Comparison of ENCODE assay signal across 19 cellular contexts in genomic region chr1:31586376-31587327, GRCh38. TPM values are rescaled to one million over a fixed set of nuclear protein-coding genes. Genes with fewer than 3 reads are reported as not detected.
DNase-seq lines count a peak whose midpoint lies in the region; ATAC-seq, FAIRE-seq and TF ChIP-seq lines count a peak whose summit lies in the region.
"Had no signal": no experiment of that assay in that cellular context is flagged by ENCODE, and none has a peak within 500 bp of the region (broad histone marks: within the 10 kb centered on the region; RNA-seq: fewer than 3 reads in every experiment).

No MANE protein-coding gene starts in this region.

- CTCF ChIA-PET in endothelial cell of umbilical vein (lab: Charles Lee) = interaction anchor here (1.2 to 1.6 kb wide), 4 partner anchors 22 to 53 kb away, joined by 3 to 6 read pairs (median 4); no protein-coding TSS in a partner anchor

- H3K4me3 ChIP-seq in endothelial cell of umbilical vein (replicated peaks in 1 of 3; ENCODE audit: insufficient read depth in 1 of 3, low read depth in 1 of 3, low read length in 3 of 3) (no peak overlapping the region), upper lobe of left lung (no peak overlapping the region)
- H3K4me3 ChIP-seq: prostate gland had no signal

- ATAC-seq in Right ventricle myocardium superior (ENCODE audit: poor library complexity) = no peak
- ATAC-seq in upper lobe of left lung (ENCODE audit: low FRiP score in 2 of 2) = no peak
- no peak for ATAC-seq in GM21367 (IDR thresholded peaks at IDR 0.05; ENCODE audit: unreplicated experiment)
- no peak for ATAC-seq in GM18873 (IDR thresholded peaks at IDR 0.05; ENCODE audit: low FRiP score, unreplicated experiment)

- no peaks in the 10 kb centered on the region for H3K9me3 ChIP-seq in endothelial cell of umbilical vein (replicated peaks; ENCODE audit: control insufficient read depth, insufficient read depth, low read length)
- no peaks in the 10 kb centered on the region for H3K9me3 ChIP-seq in upper lobe of left lung
- H3K9me3 ChIP-seq: prostate gland had no signal

- H3K4me1 ChIP-seq in endothelial cell of umbilical vein (ENCODE audit: control insufficient read depth, extremely low read depth, insufficient read depth, low read length) (peaks cover 48% of the 10 kb centered on the region), upper lobe of left lung (peaks cover 66 to 71% (median 68%) of the 10 kb centered on the region in 4 donors)
- H3K4me1 ChIP-seq: prostate gland had no signal

- H3K36me3 ChIP-seq in endothelial cell of umbilical vein (ENCODE audit: control insufficient read depth in 2 of 2, extremely low read depth in 1 of 2, insufficient read depth in 2 of 2, low read length in 2 of 2) = peaks cover 14 to 29% of the 10 kb centered on the region in 2 experiments
- peaks cover 0 to 50% (median 13%) of the 10 kb centered on the region in 4 donors for H3K36me3 ChIP-seq in upper lobe of left lung
- H3K36me3 ChIP-seq: prostate gland had no signal

- TSS peak; percentile 51 for BruUV-seq in endothelial cell of umbilical vein (replicated peaks; lab: Mats Ljungman, UMichigan)

- dilution Hi-C loops in endothelial cell of umbilical vein (cut with MboI; ENCODE audit: extremely low pct_ligation_motif_present, low sequenced_read_pairs) = no loop called here

- no peak for TF ChIP-seq POLR2A in endothelial cell of umbilical vein (IDR thresholded peaks at IDR 0.05; ENCODE audit: low read depth, low read length)
- no peak for TF ChIP-seq POLR2A in upper lobe of left lung (IDR thresholded peaks at IDR 0.05)

- no peaks in the 10 kb centered on the region for H4K20me1 ChIP-seq in endothelial cell of umbilical vein (replicated peaks; ENCODE audit: control insufficient read depth, extremely low read depth, insufficient read depth, low read length)

- no peak for TF ChIP-seq EP300 in upper lobe of left lung (IDR thresholded peaks at IDR 0.05)

- no peak overlapping the region for H3K4me2 ChIP-seq in endothelial cell of umbilical vein (ENCODE audit: insufficient read depth, low read length)

- H3K27me3 ChIP-seq in endothelial cell of umbilical vein (ENCODE audit: control insufficient read depth in 2 of 2, insufficient read depth in 2 of 2, low read length in 2 of 2) (no peaks in the 10 kb centered on the region), upper lobe of left lung (no peaks in the 10 kb centered on the region)

- H3K9ac ChIP-seq in endothelial cell of umbilical vein (replicated peaks; ENCODE audit: extremely low read depth, insufficient read depth, low read length) = no peak overlapping the region

- intact Hi-C loops in cardiac septum (cut with DNase I) (no loop called here), Right ventricle myocardium superior (cut with DNase I) (no loop called here), endothelial cell of umbilical vein (cut with micrococcal nuclease) (loop anchor here (1.0 to 10.0 kb wide), 2 partner anchors 32 to 348 kb away; partner anchors contain the start of gene PTP4A2), posterior vena cava (cut with DNase I) (no loop called here)

- POLR2A ChIA-PET in endothelial cell of umbilical vein (lab: Charles Lee) = no interaction called here

- FAIRE-seq in endothelial cell of umbilical vein (lab: Jason Lieb, UNC) (no peak), frontal cortex (lab: Jason Lieb, UNC) (no peak)
- FAIRE-seq: colon, GM12892, urothelium cell line had no signal

- H3K9me1 ChIP-seq in endothelial cell of umbilical vein (replicated peaks; ENCODE audit: control insufficient read depth, extremely low read depth, insufficient read depth, low read length) = no peaks in the 10 kb centered on the region

- peaks cover 23% of the 10 kb centered on the region for H3K79me2 ChIP-seq in endothelial cell of umbilical vein (ENCODE audit: control insufficient read depth, insufficient read depth, low read length)

- TF ChIP-seq CTCF in endothelial cell of umbilical vein (IDR thresholded peaks at IDR 0.05; ENCODE audit: extremely low read depth in 1 of 2, insufficient read depth in 1 of 2, low read depth in 1 of 2, low read length in 2 of 2) (no peak), upper lobe of left lung (IDR thresholded peaks at IDR 0.05) (no peak)

- DNase-seq in cardiac septum (ENCODE audit: low spot score) = peak; percentile 75
- no peak for DNase-seq in Right ventricle myocardium superior
- no peak for DNase-seq in endothelial cell of umbilical vein (ENCODE audit: low read depth, low spot score)
- peak; percentile 59 for DNase-seq in posterior vena cava (ENCODE audit: low spot score)
- peak in 1 of 2 donors; percentile 81 for DNase-seq in upper lobe of left lung
- DNase-seq in frontal cortex (ENCODE audit: low spot score in 2 of 2) = no peak
- DNase-seq: activated CD8-positive, alpha-beta T cell treated with anti-CD3 and anti-CD28 coated beads, Interleukin-2, amount 10 ng/mL, durations not matched to agents 7 days and 5 days; COR-L47; hippocampal formation; naive B cell; NCI-H524 treated with DMSO at 0.1 percent for 48 hours had no signal

- no peak overlapping the region for H3K27ac ChIP-seq in endothelial cell of umbilical vein (ENCODE audit: insufficient read depth, low read depth, low read length)
- peak overlapping the region; percentile 85 to 92 (median 90) for H3K27ac ChIP-seq in upper lobe of left lung

- 81 to 86% methylated on average over 17 to 29 of the region's 47 CpGs for WGBS in upper lobe of left lung, 2 donors

- no peak overlapping the region for H2AFZ ChIP-seq in endothelial cell of umbilical vein (ENCODE audit: low read depth, low read length)

TF ChIP-seq in endothelial cell of umbilical vein, 7 proteins besides CTCF, POLR2A, EP300 and RAD21:
- TF ChIP-seq MYC (IDR thresholded peaks at IDR 0.05; ENCODE audit: low read depth, low read length) (no peak), FOS (IDR thresholded peaks at IDR 0.05; ENCODE audit: borderline replicate concordance, insufficient read depth, low read length) (no peak), POLR2AphosphoS5 (IDR thresholded peaks at IDR 0.05; ENCODE audit: insufficient read depth, low read depth, low read length) (peak; percentile 10), JUN (IDR thresholded peaks at IDR 0.05; ENCODE audit: borderline replicate concordance, insufficient read depth, insufficient read length, low read depth) (no peak), MAX (IDR thresholded peaks at IDR 0.05; ENCODE audit: insufficient read depth, insufficient read length) (no peak), EZH2 (IDR thresholded peaks at IDR 0.05; ENCODE audit: borderline replicate concordance, low read depth, low read length, severe bottlenecking) (no peak), GATA2 (IDR thresholded peaks at IDR 0.05; ENCODE audit: insufficient read depth, insufficient read length, low read depth, low read length) (no peak)

RNA-seq across cellular contexts. Expression of gene TINAGL1, which starts 10.3 kb away (rescaled TPM):
- total RNA-seq in cardiac septum = 180 TPM
- total RNA-seq in Right ventricle myocardium superior = 268 TPM
- total RNA-seq in endothelial cell of umbilical vein = 298 and 312 TPM in 2 replicates
- polyA plus RNA-seq in endothelial cell of umbilical vein = 477 and 555 TPM in 2 replicates
- 285 and 337 TPM in 2 replicates for polyA plus RNA-seq in endothelial cell of umbilical vein (2011; cell fraction: cytosol; rRNA removed)
- polyA plus RNA-seq in endothelial cell of umbilical vein (2011; cell fraction: nucleus; rRNA removed) = 305 and 323 TPM in 2 replicates
- polyA plus RNA-seq in endothelial cell of umbilical vein (2012) = 200 and 246 TPM in 2 replicates
- polyA minus RNA-seq in endothelial cell of umbilical vein = 370 and 385 TPM in 2 replicates
- 2.7 TPM for polyA minus RNA-seq in endothelial cell of umbilical vein (2011; cell fraction: cytosol; rRNA and poly(A)+ RNA removed)
- 119 TPM in 2 replicates for polyA minus RNA-seq in endothelial cell of umbilical vein (2011; cell fraction: nucleus; rRNA and poly(A)+ RNA removed)
- total RNA-seq in posterior vena cava = 100 to 1,000 TPM; 110 to 123 TPM
- total RNA-seq in upper lobe of left lung = 100 to 1,000 TPM in 3 of 6 donors, 10 to 100 TPM in 3; 71.3 to 191 (median 120) TPM
- total RNA-seq in frontal cortex = 1.2 TPM
- total RNA-seq: activated CD8-positive, alpha-beta T cell treated with anti-CD3 and anti-CD28 coated beads, Interleukin-2, amount 10 ng/mL, durations not matched to agents 7 days and 5 days had no signal

RNA-seq across cellular contexts. Expression of gene HCRTR1, which starts 30.8 kb away (rescaled TPM):
- total RNA-seq in cardiac septum = not detected
- total RNA-seq in Right ventricle myocardium superior = 0.46 TPM
- total RNA-seq in endothelial cell of umbilical vein = 0.93 and 1.4 TPM in 2 replicates
- polyA plus RNA-seq in endothelial cell of umbilical vein = 1.3 and 1.5 TPM in 2 replicates
- polyA plus RNA-seq in endothelial cell of umbilical vein (2011; cell fraction: cytosol; rRNA removed) = 0.75 and 0.86 TPM in 2 replicates
- polyA plus RNA-seq in endothelial cell of umbilical vein (2011; cell fraction: nucleus; rRNA removed) = 3.1 and 3.2 TPM in 2 replicates
- polyA plus RNA-seq in endothelial cell of umbilical vein (2012) = 0.32 and 0.57 TPM in 2 replicates
- 1.5 and 1.7 TPM in 2 replicates for polyA minus RNA-seq in endothelial cell of umbilical vein
- polyA minus RNA-seq in endothelial cell of umbilical vein (2011; cell fraction: cytosol; rRNA and poly(A)+ RNA removed) = not detected
- 1.0 and 1.1 TPM in 2 replicates for polyA minus RNA-seq in endothelial cell of umbilical vein (2011; cell fraction: nucleus; rRNA and poly(A)+ RNA removed)
- not detected for total RNA-seq in posterior vena cava
- 1 to 10 TPM in 1 of 6 donors, not detected in 5; 2.1 TPM for total RNA-seq in upper lobe of left lung
- total RNA-seq in frontal cortex = 1.6 TPM
- total RNA-seq: activated CD8-positive, alpha-beta T cell treated with anti-CD3 and anti-CD28 coated beads, Interleukin-2, amount 10 ng/mL, durations not matched to agents 7 days and 5 days; esophagus mucosa; left lobe of liver; prostate gland had no signal

RNA-seq across cellular contexts. Expression of gene PEF1, which starts 58.0 kb away (rescaled TPM):
- total RNA-seq in cardiac septum = 55.1 TPM
- total RNA-seq in Right ventricle myocardium superior = 31.1 TPM
- total RNA-seq in endothelial cell of umbilical vein = 66.5 and 73.3 TPM in 2 replicates
- 149 and 161 TPM in 2 replicates for polyA plus RNA-seq in endothelial cell of umbilical vein
- polyA plus RNA-seq in endothelial cell of umbilical vein (2011; cell fraction: cytosol; rRNA removed) = 110 and 120 TPM in 2 replicates
- 66.4 and 77.8 TPM in 2 replicates for polyA plus RNA-seq in endothelial cell of umbilical vein (2011; cell fraction: nucleus; rRNA removed)
- polyA plus RNA-seq in endothelial cell of umbilical vein (2012) = 59.1 and 59.8 TPM in 2 replicates
- 133 and 137 TPM in 2 replicates for polyA minus RNA-seq in endothelial cell of umbilical vein
- polyA minus RNA-seq in endothelial cell of umbilical vein (2011; cell fraction: cytosol; rRNA and poly(A)+ RNA removed) = 41.0 TPM
- 24.5 and 30.0 TPM in 2 replicates for polyA minus RNA-seq in endothelial cell of umbilical vein (2011; cell fraction: nucleus; rRNA and poly(A)+ RNA removed)
- total RNA-seq in posterior vena cava = 10 to 100 TPM; 55.5 to 62.8 TPM
- 100 to 1,000 TPM in 1 of 6 donors, 10 to 100 TPM in 5; 52.4 to 135 (median 77.4) TPM for total RNA-seq in upper lobe of left lung
- 37.9 TPM for total RNA-seq in frontal cortex

Comparison
In these comparisons a context has a peak if more than half of its experiments do, and no peak if none do; other contexts are left out.
1. DNase-seq: peak in cardiac septum (single experiment) and posterior vena cava (single experiment); none in Right ventricle myocardium superior (single experiment), endothelial cell of umbilical vein (single experiment) and frontal cortex (0 of 2).
2. RNA of gene TINAGL1, which starts 10.3 kb away (total RNA-seq): 298 to 312 TPM in endothelial cell of umbilical vein, 268 TPM in Right ventricle myocardium superior (single experiment), 180 TPM in cardiac septum (single experiment), 71.3 to 191 TPM in upper lobe of left lung and 110 to 123 TPM in posterior vena cava; 1.2 TPM in frontal cortex (single experiment); every median in the first group is over 10 times any median in the second.